ENCODE assay signal across 20 cellular contexts in genomic region chr3:188055388-188055787, GRCh38.
DNase-seq lines count a peak whose midpoint lies in the region; ATAC-seq, FAIRE-seq and TF ChIP-seq lines count a peak whose summit lies in the region.
"Had no signal": no experiment of that assay in that cellular context is flagged by ENCODE, and none has a peak within 500 bp of the region (broad histone marks: within the 10 kb centered on the region; RNA-seq: fewer than 3 reads in every experiment).

No MANE protein-coding gene starts in this region.

- intact Hi-C loops in OCI-LY7 (cut with micrococcal nuclease; ENCODE audit: unreplicated experiment) = no loop called here
- intact Hi-C loops in pancreas (cut with DNase I) = no loop called here

- no peaks in the 10 kb centered on the region for H3K9me3 Mint-ChIP-seq in activated naive CD4-positive, alpha-beta T cell treated with anti-CD3 and anti-CD28 coated beads, Interleukin-2, amount 50 U/mL, for 24 hours
- H3K9me3 Mint-ChIP-seq in activated naive CD4-positive, alpha-beta T cell treated with anti-CD3 and anti-CD28 coated beads, Interleukin-2, amount 50 U/mL, for 72 hours = no peaks in the 10 kb centered on the region
- H3K9me3 Mint-ChIP-seq: CD4-positive, alpha-beta T cell; CD8-positive, alpha-beta T cell had no signal

- BruUV-seq in OCI-LY7 (replicated peaks; lab: Mats Ljungman, UMichigan) = no TSS peak

- TF ChIP-seq CTCF in OCI-LY7 (conservative IDR thresholded peaks at IDR 0.05; ENCODE audit: low read length) (no peak), pancreas (IDR thresholded peaks at IDR 0.05) (no peak)

- H3K9me3 ChIP-seq in OCI-LY7 (ENCODE audit: low read length) (no peaks in the 10 kb centered on the region), pancreas (no peaks in the 10 kb centered on the region)
- H3K9me3 ChIP-seq: A549; BLaER1 treated with 17β-estradiol and CSF1 and Interleukin-3, amounts not matched to agents 10 nM and 100 nM; Caco-2 had no signal

- H3K27me3 Mint-ChIP-seq in activated naive CD4-positive, alpha-beta T cell treated with anti-CD3 and anti-CD28 coated beads, Interleukin-2, amount 50 U/mL, for 24 hours = no peaks in the 10 kb centered on the region
- H3K27me3 Mint-ChIP-seq: B cell; CD4-positive, alpha-beta T cell had no signal

- no peaks in the 10 kb centered on the region for H3K36me3 Mint-ChIP-seq in activated naive CD4-positive, alpha-beta T cell treated with anti-CD3 and anti-CD28 coated beads, Interleukin-2, amount 50 U/mL, for 24 hours
- H3K36me3 Mint-ChIP-seq in activated naive CD4-positive, alpha-beta T cell treated with anti-CD3 and anti-CD28 coated beads, Interleukin-2, amount 50 U/mL, for 72 hours = no peaks in the 10 kb centered on the region
- H3K36me3 Mint-ChIP-seq: CD8-positive, alpha-beta T cell had no signal

- no peak for DNase-seq in activated naive CD4-positive, alpha-beta T cell treated with anti-CD3 and anti-CD28 coated beads, Interleukin-2, amount 50 U/mL, for 72 hours (ENCODE audit: low spot score in 2 of 2)
- DNase-seq in OCI-LY7 (ENCODE audit: low spot score) (no peak), pancreas (peak in 2 of 6 donors; percentile 33), GM19238 (ENCODE audit: insufficient read length, low spot score) (no peak)
- DNase-seq: AML-193; Caco-2; Calu3; CD4-positive, alpha-beta T cell; CD8-positive, alpha-beta T cell; DMS79 treated with DMSO at 0.1 percent for 48 hours; GF-D8 had no signal

- FAIRE-seq in pancreas (lab: Jason Lieb, UNC) = no peak
- FAIRE-seq: A549, D721Med, G401.6, GM12891 had no signal

- H3K4me3 ChIP-seq in OCI-LY7 (ENCODE audit: low read depth, low read length, poor library complexity, severe bottlenecking) (no peak overlapping the region), pancreas (no peak overlapping the region)
- H3K4me3 ChIP-seq: A549; BLaER1 treated with 17β-estradiol and CSF1 and Interleukin-3, amounts not matched to agents 10 nM and 100 nM had no signal

- H3K79me2 ChIP-seq in OCI-LY7 (ENCODE audit: insufficient read depth, low read depth, low read length) = no peaks in the 10 kb centered on the region

- POLR2A ChIA-PET in OCI-LY7 (lab: Charles Lee) = interaction anchor here (0.7 to 1.2 kb wide), 2 partner anchors 32 to 325 kb away, joined by 3 to 8 read pairs; no protein-coding TSS in a partner anchor

- ATAC-seq in activated naive CD4-positive, alpha-beta T cell treated with anti-CD3 and anti-CD28 coated beads, Interleukin-2, amount 50 U/mL, for 72 hours = no peak
- peak; percentile 22 to 67 (median 50) for ATAC-seq in pancreas
- ATAC-seq: A549; CD8-positive, alpha-beta T cell had no signal

- H3K4me1 ChIP-seq in OCI-LY7 (ENCODE audit: insufficient read depth, low read length, poor library complexity, severe bottlenecking) = peaks cover 50% of the 10 kb centered on the region
- H3K4me1 ChIP-seq in pancreas = peaks cover 10 to 20% (median 13%) of the 10 kb centered on the region in 3 donors

- H3K36me3 ChIP-seq in OCI-LY7 (ENCODE audit: insufficient read depth, low read length) (no peaks in the 10 kb centered on the region), pancreas (no peaks in the 10 kb centered on the region)
- H3K36me3 ChIP-seq: BLaER1 treated with 17β-estradiol and CSF1 and Interleukin-3, amounts not matched to agents 10 nM and 100 nM had no signal

- H3K27me3 ChIP-seq in pancreas = no peaks in the 10 kb centered on the region
- H3K27me3 ChIP-seq: BLaER1 treated with 17β-estradiol and CSF1 and Interleukin-3, amounts not matched to agents 10 nM and 100 nM had no signal

- no peaks in the 10 kb centered on the region for H4K20me1 ChIP-seq in OCI-LY7 (ENCODE audit: insufficient read depth, low read length)
- H4K20me1 ChIP-seq: BLaER1 treated with 17β-estradiol and CSF1 and Interleukin-3, amounts not matched to agents 10 nM and 100 nM had no signal

- H2AFZ ChIP-seq in OCI-LY7 (ENCODE audit: low read length) = peak overlapping the region; percentile 16; the same call in 1 of the 2 replicates

- H3K27ac ChIP-seq in OCI-LY7 (ENCODE audit: low read depth, low read length, poor library complexity, severe bottlenecking) = no peak overlapping the region
- H3K27ac ChIP-seq in pancreas = no peak overlapping the region
- H3K27ac ChIP-seq: 22Rv1; A549; BLaER1 treated with 17β-estradiol and CSF1 and Interleukin-3, amounts not matched to agents 10 nM and 100 nM; C4-2B had no signal

- 33 to 44% methylated on average over 6 of the region's 6 CpGs for WGBS in pancreas, 2 donors

- H3K4me3 Mint-ChIP-seq in activated naive CD4-positive, alpha-beta T cell treated with anti-CD3 and anti-CD28 coated beads, Interleukin-2, amount 50 U/mL, for 24 hours = no peak overlapping the region
- H3K4me3 Mint-ChIP-seq: B cell; CD4-positive, alpha-beta T cell; CD8-positive, alpha-beta T cell had no signal

- H3K27ac Mint-ChIP-seq in activated naive CD4-positive, alpha-beta T cell treated with anti-CD3 and anti-CD28 coated beads, Interleukin-2, amount 50 U/mL, for 24 hours = peak overlapping the region; percentile 43
- H3K27ac Mint-ChIP-seq in activated naive CD4-positive, alpha-beta T cell treated with anti-CD3 and anti-CD28 coated beads, Interleukin-2, amount 50 U/mL, for 72 hours = no peak overlapping the region
- H3K27ac Mint-ChIP-seq: B cell; CD4-positive, alpha-beta T cell; CD8-positive, alpha-beta T cell had no signal

- H3K4me2 ChIP-seq in OCI-LY7 (ENCODE audit: low read length) = no peak overlapping the region
- H3K4me2 ChIP-seq: A549; BLaER1 treated with 17β-estradiol and CSF1 and Interleukin-3, amounts not matched to agents 10 nM and 100 nM had no signal

- H3K4me1 Mint-ChIP-seq in activated naive CD4-positive, alpha-beta T cell treated with anti-CD3 and anti-CD28 coated beads, Interleukin-2, amount 50 U/mL, for 24 hours = peaks cover 3% of the 10 kb centered on the region

- no peaks in the 10 kb centered on the region for H3K9me2 ChIP-seq in OCI-LY7 (ENCODE audit: insufficient read depth, low read length)

- CTCF ChIA-PET in OCI-LY7 (lab: Charles Lee; ENCODE audit: unreplicated experiment) = no interaction called here

Comparison
In these comparisons a context has a peak if more than half of its experiments do, and no peak if none do; other contexts are left out.
1. ATAC-seq: peak in pancreas (4 of 4); none in activated naive CD4-positive, alpha-beta T cell treated with anti-CD3 and anti-CD28 coated beads, Interleukin-2, amount 50 U/mL, for 72 hours (0 of 2).